23 cellular contexts compared by ENCODE assay signal in the genomic region with DNA sequence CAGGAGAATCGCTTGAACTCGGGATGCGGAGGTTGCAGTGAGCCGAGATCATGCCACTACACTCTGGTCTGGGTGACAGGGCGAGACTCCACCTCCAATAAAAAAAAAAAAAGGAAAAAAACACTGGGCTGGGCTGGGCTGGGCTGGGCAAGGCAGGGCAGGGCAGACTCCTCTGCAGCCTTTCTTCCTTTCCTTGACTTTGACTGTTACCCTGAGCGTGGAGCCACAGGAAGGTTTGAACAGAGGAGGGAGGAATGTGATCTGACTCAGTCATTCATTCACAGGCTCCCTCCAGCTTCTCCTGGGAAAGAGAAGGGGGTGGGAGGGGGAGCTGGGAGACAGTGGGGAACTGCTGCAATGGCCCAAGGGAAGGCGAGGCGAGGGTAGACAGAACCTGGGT. TPM values are rescaled to one million over a fixed set of nuclear protein-coding genes. Genes with fewer than 3 reads are reported as not detected.
DNase-seq lines count a peak whose midpoint lies in the region; ATAC-seq and TF ChIP-seq lines count a peak whose summit lies in the region.
"Had no signal": no experiment of that assay in that cellular context is flagged by ENCODE, and none has a peak within 500 bp of the region (broad histone marks: within the 10 kb centered on the region; RNA-seq: fewer than 3 reads in every experiment).

No MANE protein-coding gene starts in this region.

- H3F3A ChIP-seq in GM23338 (replicated peaks; ENCODE audit: low read depth) = peaks cover 3% of the 10 kb centered on the region; the same call in 1 of the 2 replicates

- no peak overlapping the region for H2BK15ac ChIP-seq in neuronal stem cell (ENCODE audit: low read length)

- H3K4me3 ChIP-seq in GM23338 (no peak overlapping the region), Peyer's patch (no peak overlapping the region), esophagus (ENCODE audit: low read depth in 1 of 2, low read length in 2 of 2) (no peak overlapping the region), neuronal stem cell (ENCODE audit: low read length in 2 of 2) (no peak overlapping the region)
- H3K4me3 ChIP-seq: esophagus muscularis mucosa, gastrocnemius medialis had no signal

- ATAC-seq in GM23338 (no peak; the same call in 2 of the 3 replicates), left cardiac atrium (no peak)
- ATAC-seq: activated CD4-positive, CD25-positive, alpha-beta regulatory T cell treated with anti-CD3 and anti-CD28 coated beads, Interleukin-2, amount 50 U/mL, for 24 hours; activated T-cell treated with anti-CD3 and anti-CD28 coated beads, Interleukin-2, amount 50 U/mL, for 4 hours; gastrocnemius medialis; naive thymus-derived CD4-positive, alpha-beta T cell had no signal

- TF ChIP-seq CTCF in GM23338 (conservative IDR thresholded peaks at IDR 0.05; ENCODE audit: low read depth in 2 of 2) (no peak), Peyer's patch (IDR thresholded peaks at IDR 0.05) (no peak)

- H2BK120ac ChIP-seq in neuronal stem cell (ENCODE audit: low read depth, low read length) = no peak overlapping the region

- peak; percentile 52 for DNase-seq in GM23338 (ENCODE audit: low spot score)
- peak in 2 of 3 donors; percentile 65 for DNase-seq in Peyer's patch
- no peak for DNase-seq in neuronal stem cell (ENCODE audit: low spot score)
- DNase-seq in activated CD4-positive, alpha-beta T cell treated with anti-CD3 and anti-CD28 coated beads for 1 hour = no peak
- DNase-seq in left cardiac atrium = no peak
- no peak for DNase-seq in EL
- no peak for DNase-seq in nucleus accumbens (lab: John Stamatoyannopoulos, UW)
- DNase-seq: activated naive CD4-positive, alpha-beta T cell treated with Interleukin-2 at 50 U/mL for 16 hours; activated T-cell treated with anti-CD3 and anti-CD28 coated beads, Interleukin-2, amount 50 U/mL, for 4 hours; C1 segment of cervical spinal cord; central memory CD4-positive, alpha-beta T cell; gastrocnemius medialis; HCEC 1CT; KG1; MV-4-11; naive thymus-derived CD4-positive, alpha-beta T cell; NCI-H1694 treated with DMSO at 0.1 percent for 48 hours; NCI-H2171 treated with DMSO at 0.1 percent for 48 hours; NCI-H69; T1000 had no signal

- H3K4me1 Mint-ChIP-seq in GM23338 = peaks cover 22% of the 10 kb centered on the region

- no peak overlapping the region for H3K9ac ChIP-seq in neuronal stem cell (ENCODE audit: low read depth, low read length, poor library complexity)

- H3K9me3 ChIP-seq in Peyer's patch (no peaks in the 10 kb centered on the region), esophagus (ENCODE audit: control insufficient read depth in 2 of 2, insufficient read depth in 1 of 2, low read depth in 1 of 2, low read length in 1 of 2) (no peaks in the 10 kb centered on the region), neuronal stem cell (replicated peaks in 1 of 2; ENCODE audit: control insufficient read depth in 2 of 2, insufficient read depth in 1 of 2, low read depth in 1 of 2, low read length in 2 of 2) (peaks cover 0 to under 1% of the 10 kb centered on the region in 2 donors)
- H3K9me3 ChIP-seq: esophagus muscularis mucosa, gastrocnemius medialis had no signal

- no peak overlapping the region for H3K23ac ChIP-seq in neuronal stem cell (ENCODE audit: low read depth, low read length, poor library complexity)

- H3K27me3 ChIP-seq in GM23338 (ENCODE audit: insufficient read depth) (no peaks in the 10 kb centered on the region), Peyer's patch (no peaks in the 10 kb centered on the region), esophagus (ENCODE audit: control insufficient read depth in 1 of 2, insufficient read depth in 2 of 2, low read length in 2 of 2) (no peaks in the 10 kb centered on the region), neuronal stem cell (ENCODE audit: control insufficient read depth in 3 of 3, insufficient read depth in 3 of 3, low read depth in 1 of 3, low read length in 3 of 3) (no peaks in the 10 kb centered on the region)
- H3K27me3 ChIP-seq: esophagus muscularis mucosa, gastrocnemius medialis had no signal

- H3K36me3 Mint-ChIP-seq in GM23338 (ENCODE audit: low read depth) = no peaks in the 10 kb centered on the region; the same call in 2 of the 3 replicates

- H2AFZ ChIP-seq in GM23338 (no peak overlapping the region), neuronal stem cell (ENCODE audit: low read length) (no peak overlapping the region)

- H3K4me3 Mint-ChIP-seq in GM23338 = no peak overlapping the region
- H3K4me3 Mint-ChIP-seq: activated T-cell treated with anti-CD3 and anti-CD28 coated beads, Interleukin-2, amount 50 U/mL, for 4 hours; naive thymus-derived CD4-positive, alpha-beta T cell had no signal

- H3K27me3 Mint-ChIP-seq in GM23338 (ENCODE audit: insufficient read depth, low read depth, poor library complexity) = peaks cover 24% of the 10 kb centered on the region

- H2AK5ac ChIP-seq in neuronal stem cell (ENCODE audit: low read depth, low read length) = peak overlapping the region; percentile 28

- peaks cover 11% of the 10 kb centered on the region for H4K20me1 ChIP-seq in GM23338 (replicated peaks; ENCODE audit: insufficient read depth)

- peak overlapping the region; percentile 70; the same call in 1 of the 2 replicates for H3K27ac Mint-ChIP-seq in GM23338
- H3K27ac Mint-ChIP-seq: naive thymus-derived CD4-positive, alpha-beta T cell had no signal

- H3K9me3 Mint-ChIP-seq in GM23338 = 0 out of 3 replicates have a peak, but pooled peaks cover 3% of the 10 kb centered on the region
- H3K9me3 Mint-ChIP-seq: activated T-cell treated with anti-CD3 and anti-CD28 coated beads, Interleukin-2, amount 50 U/mL, for 4 hours; naive thymus-derived CD4-positive, alpha-beta T cell had no signal

- H3K4me2 ChIP-seq in GM23338 (no peak overlapping the region), neuronal stem cell (ENCODE audit: insufficient read depth, low read length, poor library complexity, severe bottlenecking) (no peak overlapping the region)

- H4K91ac ChIP-seq in neuronal stem cell (ENCODE audit: low read depth, low read length, poor library complexity) = no peak overlapping the region

- no peaks in the 10 kb centered on the region for H3K36me3 ChIP-seq in GM23338 (ENCODE audit: insufficient read depth)
- no peaks in the 10 kb centered on the region for H3K36me3 ChIP-seq in Peyer's patch
- H3K36me3 ChIP-seq in esophagus (ENCODE audit: control insufficient read depth in 2 of 2, insufficient read depth in 2 of 2, low read length in 1 of 2) = no peaks in the 10 kb centered on the region
- peaks cover under 1% of the 10 kb centered on the region in 2 donors for H3K36me3 ChIP-seq in neuronal stem cell (replicated peaks in 1 of 2; ENCODE audit: control insufficient read depth in 2 of 2, insufficient read depth in 2 of 2, low read length in 2 of 2)
- H3K36me3 ChIP-seq: gastrocnemius medialis had no signal

- peaks cover 3% of the 10 kb centered on the region for H3K79me1 ChIP-seq in neuronal stem cell (ENCODE audit: low read depth, low read length)

- no peak overlapping the region for H3K27ac ChIP-seq in GM23338 (ENCODE audit: low read depth)
- peak overlapping the region in 3 of 4 donors; percentile 52 to 88 (median 78) for H3K27ac ChIP-seq in Peyer's patch
- peak overlapping the region; percentile 63 to 79 for H3K27ac ChIP-seq in esophagus (ENCODE audit: low read depth in 2 of 2, low read length in 1 of 2)
- H3K27ac ChIP-seq in neuronal stem cell (replicated peaks; ENCODE audit: low read length) = no peak overlapping the region
- H3K27ac ChIP-seq: esophagus muscularis mucosa, gastrocnemius medialis had no signal

- H3K4me1 ChIP-seq in GM23338 (ENCODE audit: insufficient read depth) (peaks cover 13% of the 10 kb centered on the region), Peyer's patch (peaks cover 4 to 17% (median 6%) of the 10 kb centered on the region in 4 donors), esophagus (ENCODE audit: control insufficient read depth in 2 of 2, insufficient read depth in 2 of 2, low read length in 1 of 2) (peaks cover 3 to 8% of the 10 kb centered on the region in 2 donors), neuronal stem cell (ENCODE audit: control insufficient read depth in 2 of 2, insufficient read depth in 1 of 2, low read depth in 1 of 2, low read length in 2 of 2) (peaks cover 3 to 6% of the 10 kb centered on the region in 2 donors)

- H3K18ac ChIP-seq in neuronal stem cell (ENCODE audit: low read length) = no peak overlapping the region

- peaks cover 22% of the 10 kb centered on the region for H3K79me2 ChIP-seq in GM23338 (replicated peaks; ENCODE audit: insufficient read depth)

- TF ChIP-seq POLR2A in Peyer's patch (IDR thresholded peaks at IDR 0.05) = peak in 1 of 2 donors; percentile 61

- intact Hi-C loops in left cardiac atrium (cut with DNase I) = loop anchor here (5.0 to 10.0 kb wide), 5 partner anchors 63 to 280 kb away; partner anchors contain the start of genes HNRNPL (in 2 of the 2) and ECH1 (in 1 of the 2)

- no peak overlapping the region for H4K8ac ChIP-seq in neuronal stem cell (ENCODE audit: low read depth, low read length)

- H3K9me2 ChIP-seq in GM23338 (ENCODE audit: insufficient read depth) = no peaks in the 10 kb centered on the region

- 79 to 88% methylated on average over 8 of the region's 8 CpGs for WGBS in esophagus, 2 donors
- no CpG with 5 or more reads among the region's 8 CpGs for WGBS in neuronal stem cell (ENCODE audit: extremely low coverage in 2 of 2, insufficient read length in 2 of 2, insufficient replicate concordance in 1 of 2), 2 donors

- no peak overlapping the region for H2BK5ac ChIP-seq in neuronal stem cell (ENCODE audit: low read length)

- H3K4ac ChIP-seq in neuronal stem cell (ENCODE audit: low read length) = no peak overlapping the region

- no peak overlapping the region for H3K14ac ChIP-seq in neuronal stem cell (ENCODE audit: low read length)

- no peak overlapping the region for H2BK12ac ChIP-seq in neuronal stem cell (ENCODE audit: low read length)

RNA-seq across cellular contexts. Expression of gene ACTN4, which starts 2.7 kb away (rescaled TPM):
- 379 and 427 TPM in 2 replicates for total RNA-seq in GM23338 (2014; rRNA removed; shearing (Covaris generic))
- 54.6 and 68.9 TPM in 2 replicates for polyA plus RNA-seq in GM23338 (2016; fragmentation: Nextera tagmentation; extraction: Ambion mirVana)
- 1,000 to 10,000 TPM in 1 of 4 donors, 100 to 1,000 TPM in 3; 360 to 1,049 (median 814) TPM for total RNA-seq in Peyer's patch
- polyA plus RNA-seq in esophagus = 100 to 1,000 TPM; 261 to 376 TPM
- 205 TPM for polyA plus RNA-seq in neuronal stem cell (2013, experiment 1 of 2)
- 200 TPM for polyA plus RNA-seq in neuronal stem cell (2013, experiment 2 of 2)
- 100 to 1,000 TPM; 160 to 333 TPM for total RNA-seq in left cardiac atrium

RNA-seq across cellular contexts. Expression of gene EIF3K, which starts 25.7 kb away (rescaled TPM):
- 509 and 527 TPM in 2 replicates for total RNA-seq in GM23338 (2014; rRNA removed; shearing (Covaris generic))
- polyA plus RNA-seq in GM23338 (2016; fragmentation: Nextera tagmentation; extraction: Ambion mirVana) = 215 and 226 TPM in 2 replicates
- total RNA-seq in Peyer's patch = 100 to 1,000 TPM; 314 to 442 (median 369) TPM
- polyA plus RNA-seq in esophagus = 100 to 1,000 TPM; 248 to 396 TPM
- polyA plus RNA-seq in neuronal stem cell (2013, experiment 1 of 2) = 218 TPM
- 210 TPM for polyA plus RNA-seq in neuronal stem cell (2013, experiment 2 of 2)
- total RNA-seq in left cardiac atrium = 100 to 1,000 TPM; 515 to 563 TPM

RNA-seq across cellular contexts. Expression of gene MAP4K1, which starts 27.0 kb away (rescaled TPM):
- total RNA-seq in GM23338 (2014; rRNA removed; shearing (Covaris generic)) = 7.7 and 11.8 TPM in 2 replicates
- polyA plus RNA-seq in GM23338 (2016; fragmentation: Nextera tagmentation; extraction: Ambion mirVana) (42.8 and 44.6 TPM in 2 replicates), esophagus (1 to 10 TPM; 3.3 to 7.3 TPM)
- total RNA-seq in Peyer's patch (100 to 1,000 TPM in 1 of 4 donors, 10 to 100 TPM in 1, 1 to 10 TPM in 2; 7.0 to 116 (median 10.4) TPM), left cardiac atrium (1 to 10 TPM; 3.1 TPM)
- 3.0 TPM for polyA plus RNA-seq in neuronal stem cell (2013, experiment 1 of 2)
- polyA plus RNA-seq in neuronal stem cell (2013, experiment 2 of 2) = 3.5 TPM

Comparison
In these comparisons a context has a peak if more than half of its experiments do, and no peak if none do; other contexts are left out.
1. DNase-seq: peak in GM23338 (single experiment) and Peyer's patch (2 of 3); none in neuronal stem cell (single experiment), activated CD4-positive, alpha-beta T cell treated with anti-CD3 and anti-CD28 coated beads for 1 hour (single experiment), left cardiac atrium (single experiment), EL (single experiment) and nucleus accumbens (0 of 56).
2. H3K27ac ChIP-seq: peak in Peyer's patch (3 of 4) and esophagus (2 of 2); none in GM23338 (single experiment) and neuronal stem cell (single experiment).